In genomic region chr2:146666336-146666735, GRCh38 we compare ENCODE assay signal across 25 cellular contexts.
A peak's percentile ranks its signal among the peaks of the same experiment; 100 is the strongest.
DNase-seq lines count a peak whose midpoint lies in the region; ATAC-seq, FAIRE-seq and TF ChIP-seq lines count a peak whose summit lies in the region.
"Had no signal": no experiment of that assay in that cellular context is flagged by ENCODE, and none has a peak within 500 bp of the region (broad histone marks: within the 10 kb centered on the region; RNA-seq: fewer than 3 reads in every experiment).

No MANE protein-coding gene starts in this region.

- DNase-seq in ELR (ENCODE audit: low read depth), result peak; percentile 48
- peak; percentile 53 for DNase-seq in NCI-H226
- DNase-seq in endothelial cell of umbilical vein (ENCODE audit: low read depth, low spot score), result peak; percentile 70
- DNase-seq in pulmonary artery endothelial cell (ENCODE audit: low read depth, low spot score), result peak; percentile 15
- no peak for DNase-seq in type B pancreatic cell (ENCODE audit: extremely low spot score, unreplicated experiment)
- no peak for DNase-seq in mesendoderm
- DNase-seq: activated CD4-positive, alpha-beta T cell treated with anti-CD3 and anti-CD28 coated beads for 4 hours; brain microvascular endothelial cell; CD8-positive, alpha-beta memory T cell; DMS79 treated with DMSO at 0.1 percent for 48 hours; H9; left colon; NCI-H1417; NCI-H69; pancreas; Right ventricle myocardium superior; testis had no signal

- H3K4me1 Mint-ChIP-seq in type B pancreatic cell (ENCODE audit: unreplicated experiment), result no peaks in the 10 kb centered on the region
- H3K4me1 Mint-ChIP-seq: CD8-positive, alpha-beta memory T cell; nephron; stimulated activated memory B cell treated with anti-CD40 and anti-IgM and Interleukin-4, amounts not matched to agents 10 μg/mL and 1 μg/mL and 100 μg/mL, for 72 hours had no signal

- no peaks in the 10 kb centered on the region for H3K36me3 Mint-ChIP-seq in type B pancreatic cell
- H3K36me3 Mint-ChIP-seq: activated naive CD8-positive, alpha-beta T cell; CD8-positive, alpha-beta memory T cell; mesothelial cell of epicardium; stimulated activated memory B cell treated with anti-CD40 and anti-IgM and Interleukin-4, amounts not matched to agents 10 μg/mL and 1 μg/mL and 100 μg/mL, for 72 hours had no signal

- H3K18ac ChIP-seq in mesendoderm (ENCODE audit: low read length), result no peak overlapping the region

- dilution Hi-C loops in endothelial cell of umbilical vein (cut with MboI; ENCODE audit: extremely low pct_ligation_motif_present, low sequenced_read_pairs), result no loop called here

- H3K9me3 Mint-ChIP-seq in type B pancreatic cell, result no peaks in the 10 kb centered on the region
- H3K9me3 Mint-ChIP-seq: activated T-helper 1 cell treated with anti-CD3 and anti-CD28 coated beads, Interleukin-12 subunit alpha, Interleukin-12 subunit beta, Interleukin-2, Interleukin-4 antibody, amounts not matched to agents 30 ng/mL and 10 ng/mL and 1 ng/mL, durations not matched to agents 14 hours and 24 hours and 36 hours; H9; mesothelial cell of epicardium; nephron; stimulated activated memory B cell treated with anti-CD40 and anti-IgM and Interleukin-4, amounts not matched to agents 10 μg/mL and 1 μg/mL and 100 μg/mL, for 72 hours had no signal

- H3K4ac ChIP-seq in mesendoderm (ENCODE audit: low read depth, low read length), result no peak overlapping the region

- H2BK120ac ChIP-seq in mesendoderm (ENCODE audit: low read depth, low read length), result no peak overlapping the region

- no peak for TF ChIP-seq CTCF in endothelial cell of umbilical vein (IDR thresholded peaks at IDR 0.05; ENCODE audit: extremely low read depth in 1 of 2, insufficient read depth in 1 of 2, low read depth in 1 of 2, low read length in 2 of 2)
- no peak for TF ChIP-seq CTCF in type B pancreatic cell (conservative IDR thresholded peaks at IDR 0.05)

- peak overlapping the region; percentile 31 for H3K4me2 ChIP-seq in endothelial cell of umbilical vein (ENCODE audit: insufficient read depth, low read length)
- H3K4me2 ChIP-seq in mesendoderm (ENCODE audit: low read length), result no peak overlapping the region

- H4K5ac ChIP-seq in mesendoderm (ENCODE audit: low read length), result no peak overlapping the region

- H3K4me1 ChIP-seq in endothelial cell of umbilical vein (ENCODE audit: control insufficient read depth, extremely low read depth, insufficient read depth, low read length) (peaks cover 9% of the 10 kb centered on the region), mesendoderm (ENCODE audit: control insufficient read depth, low read depth, low read length) (no peaks in the 10 kb centered on the region)
- H3K4me1 ChIP-seq: gastroesophageal sphincter, pancreas, testis had no signal

- no peaks in the 10 kb centered on the region for H3K27me3 ChIP-seq in endothelial cell of umbilical vein (ENCODE audit: control insufficient read depth in 2 of 2, insufficient read depth in 2 of 2, low read length in 2 of 2)
- H3K27me3 ChIP-seq in mesendoderm (ENCODE audit: insufficient read depth, low read length, poor library complexity), result no peaks in the 10 kb centered on the region
- H3K27me3 ChIP-seq: brain microvascular endothelial cell, gastroesophageal sphincter, pancreas, testis had no signal

- intact Hi-C loops in endothelial cell of umbilical vein (cut with micrococcal nuclease), result no loop called here

- FAIRE-seq in endothelial cell of umbilical vein (lab: Jason Lieb, UNC), result no peak
- FAIRE-seq: pancreas, TTC549 had no signal

- no TSS peak for BruUV-seq in endothelial cell of umbilical vein (replicated peaks; lab: Mats Ljungman, UMichigan)

- CTCF ChIA-PET in endothelial cell of umbilical vein (lab: Charles Lee), result interaction anchor here (1.0 to 1.6 kb wide), 3 partner anchors 13 to 143 kb away, joined by 3 to 5 read pairs (median 3); no protein-coding TSS in a partner anchor

- no peak overlapping the region for H3K27ac Mint-ChIP-seq in type B pancreatic cell
- H3K27ac Mint-ChIP-seq: activated naive CD8-positive, alpha-beta T cell; activated T-helper 1 cell treated with anti-CD3 and anti-CD28 coated beads, Interleukin-12 subunit alpha, Interleukin-12 subunit beta, Interleukin-2, Interleukin-4 antibody, amounts not matched to agents 30 ng/mL and 10 ng/mL and 1 ng/mL, durations not matched to agents 14 hours and 24 hours and 36 hours; CD8-positive, alpha-beta memory T cell; H9; mesothelial cell of epicardium; nephron; stimulated activated memory B cell treated with anti-CD40 and anti-IgM and Interleukin-4, amounts not matched to agents 10 μg/mL and 1 μg/mL and 100 μg/mL, for 72 hours had no signal

- WGBS in mesendoderm (ENCODE audit: extremely low coverage, insufficient coverage, low lambda C conversion rate), result no CpG with 5 or more reads among the region's 1 CpG

- no peak overlapping the region for H3K4me3 Mint-ChIP-seq in type B pancreatic cell
- H3K4me3 Mint-ChIP-seq: activated naive CD8-positive, alpha-beta T cell; activated T-helper 1 cell treated with anti-CD3 and anti-CD28 coated beads, Interleukin-12 subunit alpha, Interleukin-12 subunit beta, Interleukin-2, Interleukin-4 antibody, amounts not matched to agents 30 ng/mL and 10 ng/mL and 1 ng/mL, durations not matched to agents 14 hours and 24 hours and 36 hours; CD8-positive, alpha-beta memory T cell; H9; mesothelial cell of epicardium; nephron; stimulated activated memory B cell treated with anti-CD40 and anti-IgM and Interleukin-4, amounts not matched to agents 10 μg/mL and 1 μg/mL and 100 μg/mL, for 72 hours had no signal

- no peak overlapping the region for H3K9ac ChIP-seq in endothelial cell of umbilical vein (replicated peaks; ENCODE audit: extremely low read depth, insufficient read depth, low read length)
- H3K9ac ChIP-seq in mesendoderm (ENCODE audit: low read length), result no peak overlapping the region

- no peaks in the 10 kb centered on the region for H3K79me1 ChIP-seq in mesendoderm (ENCODE audit: low read length)

- H3K9me1 ChIP-seq in endothelial cell of umbilical vein (replicated peaks; ENCODE audit: control insufficient read depth, extremely low read depth, insufficient read depth, low read length), result no peaks in the 10 kb centered on the region

- ATAC-seq in HG02981 (IDR thresholded peaks at IDR 0.05; ENCODE audit: unreplicated experiment), result no peak
- ATAC-seq: gastroesophageal sphincter; left colon; pancreas; stimulated activated memory B cell treated with anti-CD40 and anti-IgM and Interleukin-4, amounts not matched to agents 10 μg/mL and 1 μg/mL and 100 μg/mL, for 72 hours had no signal

- TF ChIP-seq POLR2A in endothelial cell of umbilical vein (IDR thresholded peaks at IDR 0.05; ENCODE audit: low read depth, low read length), result no peak

- no peak overlapping the region for H3K56ac ChIP-seq in mesendoderm (ENCODE audit: low read length)

- H2AK5ac ChIP-seq in mesendoderm (ENCODE audit: low read length), result no peak overlapping the region

- no peaks in the 10 kb centered on the region for H4K20me1 ChIP-seq in endothelial cell of umbilical vein (replicated peaks; ENCODE audit: control insufficient read depth, extremely low read depth, insufficient read depth, low read length)

- H2AFZ ChIP-seq in endothelial cell of umbilical vein (ENCODE audit: low read depth, low read length), result peak overlapping the region; percentile 54

- peak overlapping the region; percentile 34 for H3K27ac ChIP-seq in endothelial cell of umbilical vein (ENCODE audit: insufficient read depth, low read depth, low read length)
- no peak overlapping the region for H3K27ac ChIP-seq in mesendoderm (ENCODE audit: low read depth, low read length)
- H3K27ac ChIP-seq: brain microvascular endothelial cell, gastroesophageal sphincter, pancreas, testis had no signal

- H2BK5ac ChIP-seq in mesendoderm (ENCODE audit: low read length), result no peak overlapping the region

- H3K79me2 ChIP-seq in endothelial cell of umbilical vein (ENCODE audit: control insufficient read depth, insufficient read depth, low read length) (no peaks in the 10 kb centered on the region), mesendoderm (ENCODE audit: control insufficient read depth, insufficient read depth, low read length) (no peaks in the 10 kb centered on the region)

- peaks cover 15% of the 10 kb centered on the region for H3K27me3 Mint-ChIP-seq in type B pancreatic cell
- H3K27me3 Mint-ChIP-seq: activated naive CD8-positive, alpha-beta T cell; CD8-positive, alpha-beta memory T cell; stimulated activated memory B cell treated with anti-CD40 and anti-IgM and Interleukin-4, amounts not matched to agents 10 μg/mL and 1 μg/mL and 100 μg/mL, for 72 hours had no signal

- no peak overlapping the region for H3K23ac ChIP-seq in mesendoderm (ENCODE audit: low read length)

- no peak overlapping the region for H3K4me3 ChIP-seq in endothelial cell of umbilical vein (replicated peaks in 1 of 3; ENCODE audit: insufficient read depth in 1 of 3, low read depth in 1 of 3, low read length in 3 of 3)
- no peak overlapping the region for H3K4me3 ChIP-seq in mesendoderm (ENCODE audit: low read length)
- H3K4me3 ChIP-seq: gastroesophageal sphincter, pancreas, testis had no signal

- H4K8ac ChIP-seq in mesendoderm (ENCODE audit: low read depth, low read length), result no peak overlapping the region

- POLR2A ChIA-PET in endothelial cell of umbilical vein (lab: Charles Lee), result no interaction called here

- H3K36me3 ChIP-seq in endothelial cell of umbilical vein (ENCODE audit: control insufficient read depth in 2 of 2, extremely low read depth in 1 of 2, insufficient read depth in 2 of 2, low read length in 2 of 2) (no peaks in the 10 kb centered on the region), mesendoderm (ENCODE audit: control insufficient read depth, insufficient read depth, low read length) (no peaks in the 10 kb centered on the region)
- H3K36me3 ChIP-seq: brain microvascular endothelial cell, gastroesophageal sphincter, pancreas had no signal

- no peaks in the 10 kb centered on the region for H3K9me3 ChIP-seq in endothelial cell of umbilical vein (replicated peaks; ENCODE audit: control insufficient read depth, insufficient read depth, low read length)
- H3K9me3 ChIP-seq: gastroesophageal sphincter, pancreas, testis had no signal

- H2BK15ac ChIP-seq in mesendoderm (replicated peaks; ENCODE audit: low read depth), result no peak overlapping the region

TF ChIP-seq in endothelial cell of umbilical vein, 7 proteins besides CTCF, POLR2A, EP300 and RAD21:
- TF ChIP-seq FOS (IDR thresholded peaks at IDR 0.05; ENCODE audit: borderline replicate concordance, insufficient read depth, low read length) (peak; percentile 51), JUN (IDR thresholded peaks at IDR 0.05; ENCODE audit: borderline replicate concordance, insufficient read depth, insufficient read length, low read depth) (peak; percentile 78), GATA2 (IDR thresholded peaks at IDR 0.05; ENCODE audit: insufficient read depth, insufficient read length, low read depth, low read length) (no peak)

Comparison
In these comparisons a context has a peak if more than half of its experiments do, and no peak if none do; other contexts are left out.
1. DNase-seq: peak in ELR (single experiment), NCI-H226 (single experiment), endothelial cell of umbilical vein (single experiment) and pulmonary artery endothelial cell (single experiment); none in type B pancreatic cell (single experiment) and mesendoderm (single experiment).